8 cellular contexts compared by ENCODE assay signal in genomic region chr12:1939745-1940607, GRCh38. TPM values are rescaled to one million over a fixed set of nuclear protein-coding genes. Genes with fewer than 3 reads are reported as not detected.
DNase-seq lines count a peak whose midpoint lies in the region; ATAC-seq and TF ChIP-seq lines count a peak whose summit lies in the region.

No MANE protein-coding gene starts in this region.

- no peak for ATAC-seq in HG02973 (IDR thresholded peaks at IDR 0.05; ENCODE audit: unreplicated experiment)

- peak overlapping the region in 1 of 7 donors; percentile 46 for H3K27ac Mint-ChIP-seq in CD14-positive monocyte

- H3F3A ChIP-seq in GM23248 (ENCODE audit: insufficient read depth): no peaks in the 10 kb centered on the region

- intact Hi-C loops in CD14-positive monocyte (cut with micrococcal nuclease): loop anchor here (1.0 to 5.0 kb wide), 3 partner anchors 143 to 288 kb away; no protein-coding TSS in a partner anchor

- H3K9me3 ChIP-seq in GM23248 (ENCODE audit: low read depth): no peaks in the 10 kb centered on the region

- H3K9me3 Mint-ChIP-seq in CD14-positive monocyte: no peaks in the 10 kb centered on the region

- DNase-seq in CD14-positive monocyte (ENCODE audit: low spot score) (peak; percentile 79), GM23248 (peak; percentile 78), NCI-H2227 (lab: John Stamatoyannopoulos, UW; ENCODE audit: unreplicated experiment) (peak; percentile 56), cerebellar cortex (ENCODE audit: low spot score) (peak; percentile 86), kidney tubule cell (ENCODE audit: low spot score) (peak; percentile 79)
- peak; percentile 88 to 90 for DNase-seq in activated CD4-positive, alpha-beta T cell treated with anti-CD3 and anti-CD28 coated beads for 24 hours (ENCODE audit: low read depth in 2 of 2)
- DNase-seq in stimulated activated CD4-positive, alpha-beta T cell treated with anti-CD3 and anti-CD28 coated beads, Interleukin-1b, Interleukin-23, amount 100 ng/mL, for 1 hour (ENCODE audit: low read depth in 2 of 2): peak; percentile 77 to 91

- H3K36me3 ChIP-seq in GM23248 (ENCODE audit: low read depth): peaks cover 18% of the 10 kb centered on the region; the same call in 1 of the 2 replicates

- H3K36me3 Mint-ChIP-seq in CD14-positive monocyte: peaks cover 41 to 45% of the 10 kb centered on the region in 2 donors

- H3K4me2 ChIP-seq in GM23248 (ENCODE audit: unreplicated experiment): no peak overlapping the region

- H3K79me2 ChIP-seq in GM23248 (ENCODE audit: insufficient read depth): peaks cover 19% of the 10 kb centered on the region

- H3K4me1 Mint-ChIP-seq in CD14-positive monocyte: peaks cover 4% of the 10 kb centered on the region

- 27 to 30% methylated on average over 17 of the region's 17 CpGs for WGBS in GM23248 (ENCODE audit: low coverage in 1 of 2, low lambda C conversion rate in 2 of 2, missing lambda C conversion rate in 2 of 2), 2 experiments

- H2AFZ ChIP-seq in GM23248: no peak overlapping the region

- peaks cover 0 to 1% (median 0%) of the 10 kb centered on the region in 3 donors for H3K27me3 Mint-ChIP-seq in CD14-positive monocyte (ENCODE audit: low read depth in 3 of 3)

- H3K27me3 ChIP-seq in GM23248 (replicated peaks; ENCODE audit: insufficient read depth): no peaks in the 10 kb centered on the region

- in situ Hi-C loops in GM23248 (cut with MboI): loop anchor here (5.0 to 10.0 kb wide), 2 partner anchors 128 to 285 kb away; no protein-coding TSS in a partner anchor

- no peaks in the 10 kb centered on the region for H3K9me2 ChIP-seq in GM23248 (ENCODE audit: insufficient read depth)

- no peak overlapping the region for H3K9ac ChIP-seq in GM23248

- H3K27ac ChIP-seq in GM23248: no peak overlapping the region

- TF ChIP-seq CTCF in CD14-positive monocyte (IDR thresholded peaks at IDR 0.05): peak; percentile 89

- H3K4me3 ChIP-seq in GM23248: no peak overlapping the region

- H3K4me3 Mint-ChIP-seq in CD14-positive monocyte: no peak overlapping the region

- H4K20me1 ChIP-seq in GM23248 (ENCODE audit: insufficient read depth): no peaks in the 10 kb centered on the region

- H3K4me1 ChIP-seq in GM23248 (ENCODE audit: insufficient read depth): no peaks in the 10 kb centered on the region

RNA-seq across cellular contexts. Expression of gene CACNA2D4, which starts 21.5 kb away (rescaled TPM):
- polyA plus RNA-seq in CD14-positive monocyte: 10 to 100 TPM; 17.8 to 22.1 TPM
- under 0.01 TPM in 1 of 2 replicates, not detected in the other for total RNA-seq in GM23248 (2014; rRNA removed; shearing (Covaris generic))
- polyA plus RNA-seq in GM23248 (2016; fragmentation: Nextera tagmentation; extraction: Ambion mirVana): 0.23 and 0.49 TPM in 2 replicates

Comparison
In these comparisons a context has a peak if more than half of its experiments do, and no peak if none do; other contexts are left out.
1. RNA of gene CACNA2D4, which starts 21.5 kb away (polyA plus RNA-seq): 17.8 to 22.1 TPM in CD14-positive monocyte; 0.23 to 0.49 TPM in GM23248; every median in the first group is over 10 times any median in the second.
2. Peak in every context shown above with its lines, with median percentiles within 50 percentile points of each other: DNase-seq.